Comparison of ENCODE assay signal across 21 cellular contexts in genomic region chr6:14322841-14323240, GRCh38.
"Had no signal": no experiment of that assay in that cellular context is flagged by ENCODE, and none has a peak within 500 bp of the region (broad histone marks: within the 10 kb centered on the region; RNA-seq: fewer than 3 reads in every experiment).

No MANE protein-coding gene starts in this region.

- H3K27ac Mint-ChIP-seq: activated T-helper 2 cell treated with anti-CD3 and anti-CD28 coated beads, Interferon-gamma antibody, Interleukin-2, Interleukin-4, amounts not matched to agents 10 μg/mL and 5 μg/mL and 100 μg/mL, durations not matched to agents 14 hours and 24 hours and 36 hours; nephron; T-helper 2 cell treated with Interferon-gamma antibody and Interleukin-4, amounts not matched to agents 5 μg/mL and 100 μg/mL, for 36 hours had no signal

- H3K4me3 ChIP-seq: left lung, lung, right lobe of liver, skin epidermis, transverse colon, uterus had no signal

- H3K9me3 ChIP-seq: left lung, right lobe of liver, transverse colon, uterus had no signal

- DNase-seq: activated CD4-positive, alpha-beta T cell treated with anti-CD3 and anti-CD28 coated beads, Interleukin-2, amount 50 U/mL, for 4 hours; activated CD8-positive, alpha-beta memory T cell treated with anti-CD3 and anti-CD28 coated beads for 24 hours; activated CD8-positive, alpha-beta memory T cell treated with anti-CD3 and anti-CD28 coated beads, Interleukin-2, amount 50 U/mL, for 48 hours; activated T-cell treated with anti-CD3 and anti-CD28 coated beads, Interleukin-2, amount 50 U/mL, for 4 hours; effector CD4-positive, alpha-beta T cell; erythroblast; foreskin fibroblast; kidney; left lung; occipital lobe; posterior cingulate gyrus; right lobe of liver; stimulated activated CD4-positive, alpha-beta T cell treated with anti-CD3 and anti-CD28 coated beads, Interleukin-1b, Interleukin-23, amount 100 ng/mL, for 48 hours; transverse colon; uterus had no signal

- ATAC-seq: activated T-cell treated with anti-CD3 and anti-CD28 coated beads, Interleukin-2, amount 50 U/mL, for 4 hours; left lung had no signal

- H3K36me3 ChIP-seq: left lung, right lobe of liver, transverse colon, uterus had no signal

- H3K4me3 Mint-ChIP-seq: activated T-cell treated with anti-CD3 and anti-CD28 coated beads, Interleukin-2, amount 50 U/mL, for 4 hours; nephron; T-helper 2 cell treated with Interferon-gamma antibody and Interleukin-4, amounts not matched to agents 5 μg/mL and 100 μg/mL, for 36 hours had no signal

- H3K36me3 Mint-ChIP-seq: T-cell had no signal

- H3K27ac ChIP-seq: left lung, right lobe of liver, skin epidermis, transverse colon, uterus had no signal

- H3K9me3 Mint-ChIP-seq: activated T-cell treated with anti-CD3 and anti-CD28 coated beads, Interleukin-2, amount 50 U/mL, for 4 hours; activated T-helper 2 cell treated with anti-CD3 and anti-CD28 coated beads, Interferon-gamma antibody, Interleukin-2, Interleukin-4, amounts not matched to agents 10 μg/mL and 5 μg/mL and 100 μg/mL, durations not matched to agents 14 hours and 24 hours and 36 hours; nephron; T-cell; T-helper 2 cell treated with Interferon-gamma antibody and Interleukin-4, amounts not matched to agents 5 μg/mL and 100 μg/mL, for 36 hours had no signal

- H3K27me3 ChIP-seq: left lung, right lobe of liver, transverse colon, uterus had no signal

- H3K4me1 ChIP-seq: left lung, right lobe of liver, transverse colon, uterus had no signal
